Comparison of ENCODE assay signal across 20 cellular contexts in genomic region chr1:215605011-215605621, GRCh38.
"Had no signal": no experiment of that assay in that cellular context is flagged by ENCODE, and none has a peak within 500 bp of the region (broad histone marks: within the 10 kb centered on the region; RNA-seq: fewer than 3 reads in every experiment).

No MANE protein-coding gene starts in this region.

- FAIRE-seq: bronchial epithelial cell had no signal

- H3K27ac ChIP-seq: ascending aorta, esophagus muscularis mucosa, left ventricle myocardium inferior, thoracic aorta, upper lobe of right lung had no signal

- ATAC-seq: activated CD8-positive, alpha-beta T cell treated with anti-CD3 and anti-CD28 coated beads, Interleukin-2, amount 10 ng/mL, durations not matched to agents 7 days and 5 days; stimulated activated naive B cell treated with anti-CD40 and anti-IgM and Interleukin-4, amounts not matched to agents 10 μg/mL and 1 μg/mL and 100 μg/mL, for 72 hours; T-cell; upper lobe of right lung had no signal

- H3K27me3 ChIP-seq: ascending aorta, esophagus muscularis mucosa, upper lobe of right lung had no signal

- H3K9me3 ChIP-seq: ascending aorta, esophagus muscularis mucosa, left ventricle myocardium inferior, thoracic aorta, upper lobe of right lung had no signal

- DNase-seq: activated CD4-positive, alpha-beta T cell treated with anti-CD3 and anti-CD28 coated beads, Interleukin-2, amount 10 ng/mL, durations not matched to agents 24 days and 14 days; activated CD4-positive, CD25-positive, alpha-beta regulatory T cell; activated CD8-positive, alpha-beta T cell treated with anti-CD3 and anti-CD28 coated beads, Interleukin-2, amount 10 ng/mL, durations not matched to agents 7 days and 5 days; activated naive CD4-positive, alpha-beta T cell treated with anti-CD3 and anti-CD28 coated beads for 36 hours; activated T-cell treated with anti-CD3 and anti-CD28 coated beads, Interleukin-2, amount 50 U/mL, for 24 hours; effector CD8-positive, alpha-beta T cell; head of caudate nucleus; kidney; left ventricle myocardium inferior; mammary epithelial cell; midbrain; occipital lobe; posterior cingulate gyrus; stimulated activated naive B cell treated with anti-CD40 and anti-IgM and Interleukin-4, amounts not matched to agents 10 μg/mL and 1 μg/mL and 100 μg/mL, for 72 hours; T-cell; upper lobe of right lung had no signal

- H3K4me3 ChIP-seq: ascending aorta, esophagus muscularis mucosa, left ventricle myocardium inferior, thoracic aorta, upper lobe of right lung had no signal
